ENCODE assay signal across 17 cellular contexts in the genomic region with DNA sequence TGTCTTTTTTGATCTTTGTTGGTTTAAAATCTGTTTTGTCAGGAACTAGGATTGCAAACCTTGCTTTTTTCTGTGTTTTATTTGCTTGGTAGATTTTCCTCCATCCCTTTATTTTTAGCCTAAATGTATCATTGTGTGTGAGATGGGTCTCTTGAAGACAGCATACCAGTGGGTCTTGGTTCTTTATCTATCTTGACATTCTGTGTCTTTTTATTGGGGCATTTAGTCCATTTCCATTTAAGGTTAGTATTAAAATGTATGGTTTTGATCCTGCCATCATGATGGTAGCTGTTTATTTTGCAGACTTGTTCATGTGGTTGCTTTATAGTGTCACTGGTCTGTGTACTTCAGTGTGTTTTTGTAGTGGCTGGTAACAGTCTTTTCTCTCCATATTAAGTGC.
"Had no signal": no experiment of that assay in that cellular context is flagged by ENCODE, and none has a peak within 500 bp of the region (broad histone marks: within the 10 kb centered on the region; RNA-seq: fewer than 3 reads in every experiment).

No MANE protein-coding gene starts in this region.

- ATAC-seq: stimulated activated effector memory CD8-positive, alpha-beta T cell treated with anti-CD3 and anti-CD28 coated beads, Interleukin-12 subunit alpha, Interleukin-12 subunit beta, amount 100 ng/mL, for 72 hours; stimulated activated memory B cell treated with anti-CD40 and anti-IgM and Interleukin-4, amounts not matched to agents 10 μg/mL and 1 μg/mL and 100 μg/mL, for 72 hours; stimulated activated naive B cell treated with anti-CD40 and anti-IgM and Interleukin-4, amounts not matched to agents 10 μg/mL and 1 μg/mL and 100 μg/mL, for 72 hours; stimulated activated naive CD8-positive, alpha-beta T cell treated with anti-CD3 and anti-CD28 coated beads, Interleukin-15, amount 100 ng/mL, for 72 hours; stimulated activated naive CD8-positive, alpha-beta T cell treated with anti-CD3 and anti-CD28 coated beads, Interleukin-15, Interleukin-2, amounts not matched to agents 100 U/mL and 50 U/mL, for 24 hours; upper lobe of right lung had no signal

- H3K4me3 ChIP-seq: stomach, suprapubic skin, testis, thoracic aorta, thyroid gland, tibial artery, tibial nerve, transverse colon, upper lobe of left lung, upper lobe of right lung, uterus, vagina had no signal

- H3K27ac ChIP-seq: stomach, suprapubic skin, testis, thoracic aorta, thyroid gland, tibial artery, tibial nerve, transverse colon, upper lobe of left lung, upper lobe of right lung, uterus, vagina had no signal

- H3K36me3 ChIP-seq: suprapubic skin, thoracic aorta, thyroid gland, tibial artery, transverse colon, upper lobe of left lung, upper lobe of right lung, uterus, vagina had no signal

- H3K4me1 ChIP-seq: stomach, suprapubic skin, testis, tibial artery, transverse colon, upper lobe of right lung, uterus, vagina had no signal

- H3K9me3 ChIP-seq: suprapubic skin, testis, thyroid gland, upper lobe of right lung, uterus, vagina had no signal
